Comparison of ENCODE assay signal across 18 cellular contexts in the genomic region with DNA sequence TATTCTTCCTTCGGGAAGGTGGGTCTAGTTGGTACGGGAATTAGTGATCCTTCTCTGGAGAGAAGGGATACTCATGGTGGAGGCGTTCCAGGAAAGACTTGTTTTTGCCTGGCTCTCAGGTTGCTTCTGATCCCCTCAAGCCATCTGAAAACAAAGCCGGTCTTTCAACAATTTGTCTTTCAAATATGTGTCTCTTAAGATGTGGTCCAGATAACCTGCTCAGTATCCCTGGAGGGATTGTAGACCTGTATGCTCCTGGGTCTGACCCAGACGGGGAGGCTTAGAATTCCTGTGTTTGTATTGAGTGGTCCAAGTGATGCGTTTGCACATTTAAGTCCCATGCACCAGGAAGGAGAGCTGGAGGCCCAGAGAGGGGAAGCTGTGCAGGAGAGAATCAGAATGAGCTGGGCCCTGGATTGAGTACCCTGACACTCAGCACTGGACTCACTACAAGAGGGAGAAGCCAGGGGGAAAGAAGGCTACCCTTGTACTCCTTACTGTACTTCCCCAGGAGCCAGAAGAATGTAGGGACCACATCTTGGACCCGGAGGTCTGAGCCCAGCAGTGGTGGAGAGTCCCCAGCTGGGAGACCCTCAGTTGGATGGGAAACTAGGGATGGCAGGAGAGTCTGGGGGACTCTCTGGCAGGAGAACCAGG.
"Had no signal": no experiment of that assay in that cellular context is flagged by ENCODE, and none has a peak within 500 bp of the region (broad histone marks: within the 10 kb centered on the region; RNA-seq: fewer than 3 reads in every experiment).

No MANE protein-coding gene starts in this region.

- ATAC-seq: gastroesophageal sphincter, left colon, sciatic nerve, WTC11 had no signal

- H3K4me3 ChIP-seq: coronary artery, gastroesophageal sphincter, thoracic aorta, upper lobe of left lung had no signal

- H3K4me1 ChIP-seq: upper lobe of left lung had no signal

- H3K27me3 ChIP-seq: gastroesophageal sphincter, upper lobe of left lung had no signal

- H3K4me3 Mint-ChIP-seq: activated CD4-positive, alpha-beta T cell treated with anti-CD3 and anti-CD28 coated beads for 36 hours; activated naive CD8-positive, alpha-beta T cell treated with anti-CD3 and anti-CD28 coated beads for 36 hours; activated T-helper 1 cell treated with anti-CD3 and anti-CD28 coated beads, Interleukin-12 subunit alpha, Interleukin-12 subunit beta, Interleukin-2, Interleukin-4 antibody, amounts not matched to agents 30 ng/mL and 10 ng/mL and 1 ng/mL, durations not matched to agents 14 hours and 24 hours and 36 hours; endodermal cell; WTC11 had no signal

- H3K9me3 ChIP-seq: gastroesophageal sphincter, thoracic aorta, upper lobe of left lung had no signal

- DNase-seq: cerebellar nuclear complex, endodermal cell, left colon, mesenchymal stem cell, naive B cell, occipital lobe, small intestine, T-helper 1 cell, T-helper 9 cell, upper lobe of left lung had no signal

- H3K36me3 Mint-ChIP-seq: activated naive CD8-positive, alpha-beta T cell treated with anti-CD3 and anti-CD28 coated beads for 36 hours; naive B cell; WTC11 had no signal

- H3K9me3 Mint-ChIP-seq: activated naive CD8-positive, alpha-beta T cell treated with anti-CD3 and anti-CD28 coated beads for 36 hours; activated T-helper 1 cell treated with anti-CD3 and anti-CD28 coated beads, Interleukin-12 subunit alpha, Interleukin-12 subunit beta, Interleukin-2, Interleukin-4 antibody, amounts not matched to agents 30 ng/mL and 10 ng/mL and 1 ng/mL, durations not matched to agents 14 hours and 24 hours and 36 hours; endodermal cell; naive B cell; WTC11 had no signal

- H3K27me3 Mint-ChIP-seq: naive B cell had no signal

- H3K27ac ChIP-seq: gastroesophageal sphincter, upper lobe of left lung had no signal

- H3K27ac Mint-ChIP-seq: activated naive CD8-positive, alpha-beta T cell treated with anti-CD3 and anti-CD28 coated beads for 36 hours; endodermal cell; WTC11 had no signal

- H3K4me1 Mint-ChIP-seq: WTC11 had no signal

- H3K36me3 ChIP-seq: gastroesophageal sphincter, thoracic aorta, upper lobe of left lung had no signal
